In the genomic region with DNA sequence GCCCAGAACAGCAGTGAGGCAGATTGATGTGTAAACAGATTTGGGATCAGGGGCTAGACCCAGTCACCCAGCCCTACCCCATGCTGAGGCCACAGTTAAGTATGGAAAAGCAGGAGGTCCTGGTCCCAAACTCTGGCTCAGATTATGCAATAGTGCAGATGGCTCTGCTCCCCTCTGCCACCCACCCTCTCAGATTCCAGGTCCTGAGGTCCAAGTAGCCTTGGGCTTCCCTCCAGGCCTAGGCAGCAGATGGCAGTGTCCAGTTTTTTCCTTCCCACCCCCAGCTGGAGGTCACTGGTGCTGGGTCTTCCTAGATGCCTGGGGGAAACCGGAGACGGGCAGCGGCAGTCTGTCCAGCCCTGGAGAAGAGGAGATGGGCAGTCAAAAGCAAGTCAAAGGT, we compare ENCODE assay signal across 19 cellular contexts. TPM values are rescaled to one million over a fixed set of nuclear protein-coding genes. Genes with fewer than 3 reads are reported as not detected.
DNase-seq lines count a peak whose midpoint lies in the region; ATAC-seq, FAIRE-seq and TF ChIP-seq lines count a peak whose summit lies in the region.
"Had no signal": no experiment of that assay in that cellular context is flagged by ENCODE, and none has a peak within 500 bp of the region (broad histone marks: within the 10 kb centered on the region; RNA-seq: fewer than 3 reads in every experiment).

No MANE protein-coding gene starts in this region.

- H2AK5ac ChIP-seq in neuronal stem cell (ENCODE audit: low read depth, low read length): peak overlapping the region; percentile 15

- WGBS in K562 (ENCODE audit: insufficient coverage, low coverage, missing lambda C conversion rate): 51% methylated on average over 3 of the region's 3 CpGs
- WGBS in neuronal stem cell (ENCODE audit: extremely low coverage in 2 of 2, insufficient read length in 2 of 2, insufficient replicate concordance in 1 of 2), 2 donors: no CpG with 5 or more reads among the region's 3 CpGs

- no peak for TF ChIP-seq RAD21 in K562 (CRISPR knock-in tag; conservative IDR thresholded peaks at IDR 0.05 in 1 of 2, IDR thresholded peaks at IDR 0.05 in 1 of 2)

- no peak for TF ChIP-seq CTCF in K562 (IDR thresholded peaks at IDR 0.05 in 2 of 3, conservative IDR thresholded peaks at IDR 0.05 in 1 of 3; ENCODE audit: insufficient read depth in 2 of 3, low read depth in 1 of 3, low read length in 3 of 3)
- TF ChIP-seq CTCF in choroid plexus epithelial cell (conservative IDR thresholded peaks at IDR 0.05; ENCODE audit: low read depth, low read length): peak; percentile 1
- no peak for TF ChIP-seq CTCF in GM10248 (IDR thresholded peaks at IDR 0.05; ENCODE audit: control extremely low read depth, extremely low read depth, low read depth, missing control alignments)

- H2BK12ac ChIP-seq in neuronal stem cell (ENCODE audit: low read length): no peak overlapping the region

- CTCF ChIA-PET in K562 (lab: Yijun Ruan, JAX; ENCODE audit: low intra/inter-chr PET ratio): interaction anchor here (0.6 to 2.0 kb wide), 3 partner anchors 34 to 137 kb away, joined by 3 to 7 read pairs (median 4); a partner anchor contains a TSS
- CTCF ChIA-PET in GM10248 (lab: Yijun Ruan, JAX): interaction anchor here (1.6 to 19.5 kb wide), 10 partner anchors 11 to 101 kb away, joined by 7 to 369 read pairs (median 8); a partner anchor contains a TSS

- no peaks in the 10 kb centered on the region for H4K20me1 ChIP-seq in K562 (replicated peaks; ENCODE audit: control insufficient read depth, insufficient read depth, low read length)

- no peak overlapping the region for H3K4me3 ChIP-seq in K562
- no peak overlapping the region for H3K4me3 ChIP-seq in choroid plexus epithelial cell (ENCODE audit: low read depth, low read length)
- no peak overlapping the region for H3K4me3 ChIP-seq in neuronal stem cell (ENCODE audit: low read length in 2 of 2)
- H3K4me3 ChIP-seq: BLaER1, HAP-1 had no signal

- H3K4me2 ChIP-seq in K562 (ENCODE audit: insufficient read depth, low read length) (no peak overlapping the region), neuronal stem cell (ENCODE audit: insufficient read depth, low read length, poor library complexity, severe bottlenecking) (no peak overlapping the region)
- H3K4me2 ChIP-seq: BLaER1, KMS-11 had no signal

- POLR2A ChIA-PET in K562 (lab: Yijun Ruan, JAX) (interaction anchor here (0.8 to 4.3 kb wide), 6 partner anchors 12 to 168 kb away, joined by 3 to 50 read pairs (median 4); a partner anchor contains a TSS), GM10248 (lab: Yijun Ruan, JAX) (no interaction called here)

- H3K79me2 ChIP-seq in K562 (ENCODE audit: control insufficient read depth, insufficient read depth, low read length): peaks cover 12% of the 10 kb centered on the region; the same call in 1 of the 3 replicates

- no peak overlapping the region for H4K8ac ChIP-seq in neuronal stem cell (ENCODE audit: low read depth, low read length)

- H3K9me3 ChIP-seq in K562 (replicated peaks; ENCODE audit: control insufficient read depth, insufficient read depth, low read depth, low read length): no peaks in the 10 kb centered on the region
- H3K9me3 ChIP-seq in neuronal stem cell (replicated peaks in 1 of 2; ENCODE audit: control insufficient read depth in 2 of 2, insufficient read depth in 1 of 2, low read depth in 1 of 2, low read length in 2 of 2): no peaks in the 10 kb centered on the region
- H3K9me3 ChIP-seq: BLaER1, HAP-1 had no signal

- intact Hi-C loops in K562 (cut with micrococcal nuclease): no loop called here

- no peak overlapping the region for H3K9ac ChIP-seq in K562 (ENCODE audit: insufficient read depth in 1 of 2, low read depth in 2 of 2, low read length in 2 of 2)
- no peak overlapping the region for H3K9ac ChIP-seq in neuronal stem cell (ENCODE audit: low read depth, low read length, poor library complexity)
- H3K9ac ChIP-seq: BLaER1, KMS-11 had no signal

- FAIRE-seq in K562 (lab: Jason Lieb, UNC): no peak

- in situ Hi-C loops in G401 (cut with HindIII; ENCODE audit: low sequenced_read_pairs) (no loop called here), K562 (cut with MboI) (loop anchor here (5.0 kb wide), 1 partner anchor 35 kb away; a partner anchor contains a TSS), KBM-7 (cut with MboI; ENCODE audit: low pct_unique_long_range_greater_than_20kb, low sequenced_read_pairs) (no loop called here)

- peaks cover 4% of the 10 kb centered on the region for H3K9me1 ChIP-seq in K562 (ENCODE audit: control insufficient read depth, insufficient read depth, low read length)

- H3K36me3 ChIP-seq in K562 (ENCODE audit: control insufficient read depth, insufficient read depth, low read length) (peaks cover 53% of the 10 kb centered on the region), neuronal stem cell (replicated peaks in 1 of 2; ENCODE audit: control insufficient read depth in 2 of 2, insufficient read depth in 2 of 2, low read length in 2 of 2) (peaks cover 27 to 69% of the 10 kb centered on the region in 2 donors)

- no peak for TF ChIP-seq EP300 in K562 (IDR thresholded peaks at IDR 0.05; ENCODE audit: low read length)

- H2BK5ac ChIP-seq in neuronal stem cell (ENCODE audit: low read length): no peak overlapping the region

- no peaks in the 10 kb centered on the region for H3K79me1 ChIP-seq in neuronal stem cell (ENCODE audit: low read depth, low read length)

- ATAC-seq in K562 (no peak), GM21723 (IDR thresholded peaks at IDR 0.05; ENCODE audit: unreplicated experiment) (no peak), esophagus mucosa (no peak)

- H2AFZ ChIP-seq in K562 (ENCODE audit: low read depth, low read length) (no peak overlapping the region), neuronal stem cell (ENCODE audit: low read length) (no peak overlapping the region)

- no peak overlapping the region for H3K4ac ChIP-seq in neuronal stem cell (ENCODE audit: low read length)

- no peak overlapping the region for H3K23ac ChIP-seq in neuronal stem cell (ENCODE audit: low read depth, low read length, poor library complexity)

- H3K14ac ChIP-seq in neuronal stem cell (ENCODE audit: low read length): no peak overlapping the region

- no peak overlapping the region for H2BK120ac ChIP-seq in neuronal stem cell (ENCODE audit: low read depth, low read length)

- H4K91ac ChIP-seq in neuronal stem cell (ENCODE audit: low read depth, low read length, poor library complexity): no peak overlapping the region

- H3K18ac ChIP-seq in neuronal stem cell (ENCODE audit: low read length): no peak overlapping the region

- H3K4me1 ChIP-seq in K562 (replicated peaks in 1 of 2; ENCODE audit: control insufficient read depth in 2 of 2, insufficient read depth in 2 of 2, low read length in 2 of 2): peaks cover 32 to 34% of the 10 kb centered on the region in 2 experiments
- H3K4me1 ChIP-seq in neuronal stem cell (ENCODE audit: control insufficient read depth in 2 of 2, insufficient read depth in 1 of 2, low read depth in 1 of 2, low read length in 2 of 2): peaks cover 11 to 18% of the 10 kb centered on the region in 2 donors

- H3K27me3 ChIP-seq in K562 (ENCODE audit: control insufficient read depth in 2 of 2, insufficient read depth in 2 of 2, low read length in 2 of 2) (no peaks in the 10 kb centered on the region), neuronal stem cell (ENCODE audit: control insufficient read depth in 3 of 3, insufficient read depth in 3 of 3, low read depth in 1 of 3, low read length in 3 of 3) (peaks cover 8 to 26% (median 16%) of the 10 kb centered on the region in 3 experiments)

- no peak overlapping the region for H2BK15ac ChIP-seq in neuronal stem cell (ENCODE audit: low read length)

- H3K27ac ChIP-seq in K562 (ENCODE audit: extremely low read depth, low read depth, low read length) (no peak overlapping the region), neuronal stem cell (replicated peaks; ENCODE audit: low read length) (no peak overlapping the region)
- H3K27ac ChIP-seq: BLaER1, HL-60, KMS-11 had no signal

- DNase-seq in G401 (ENCODE audit: low spot score): peak; percentile 59
- DNase-seq in K562 (ENCODE audit: extremely low read depth in 1 of 4, low spot score in 3 of 4): peak in 1 of 4 experiments; percentile 6
- no peak for DNase-seq in choroid plexus epithelial cell (ENCODE audit: low read depth)
- DNase-seq in neuronal stem cell (ENCODE audit: low spot score): no peak
- DNase-seq in KBM-7: no peak
- no peak for DNase-seq in GM10248 (ENCODE audit: extremely low spot score)
- DNase-seq: COR-L47, DMS 273 treated with DMSO at 0.1 percent for 48 hours had no signal

- TF ChIP-seq POLR2A in K562 (conservative IDR thresholded peaks at IDR 0.05): no peak

- no TSS peak for BruUV-seq in K562 (replicated peaks; lab: Mats Ljungman, UMichigan)

RNA-seq across cellular contexts. Expression of a gene that starts 2.8 kb away (rescaled TPM):
- 0.06 TPM in 1 of 2 replicates, not detected in the other for total RNA-seq in G401 (2014; rRNA removed; shearing (Covaris generic))
- total RNA-seq in K562 (2011; cell fraction: chromatin; rRNA removed; ENCODE audit: low replicate concordance): 2.7 and 5.1 TPM in 2 replicates
- 2.7 and 3.2 TPM in 2 replicates for total RNA-seq in K562 (2011; cell fraction: nucleolus; rRNA removed)
- total RNA-seq in K562 (2011; cell fraction: nucleoplasm; rRNA removed): 2.7 and 3.6 TPM in 2 replicates
- total RNA-seq in K562 (2014; rRNA removed) (1.7 and 2.6 TPM in 2 replicates), K562 (2014; rRNA removed; fragmentation: Illumina TruSeq; extraction: Trizol) (0.40 and 0.45 TPM in 2 replicates), K562 (2015; rRNA removed; fragmentation: Illumina TruSeq; extraction: Trizol) (1.1 and 1.2 TPM in 2 replicates), K562 (2021) (2.2 and 2.3 TPM in 2 replicates), esophagus mucosa (0.12 TPM)
- polyA plus RNA-seq in K562 (2011; rRNA removed) (0.29 and 2.4 TPM in 2 replicates), K562 (2014; fragmentation: Illumina TruSeq; extraction: Trizol) (0.54 and 0.60 TPM in 2 replicates), K562 (2014; fragmentation: Nextera tagmentation; extraction: Ambion mirVana) (under 1 TPM; 0.07 to 0.11 TPM), K562 (2014; rRNA removed) (1.8 and 2.4 TPM in 2 replicates)
- 1.1 and 2.6 TPM in 2 replicates for polyA plus RNA-seq in K562 (2011; cell fraction: cytosol; rRNA removed)
- polyA plus RNA-seq in K562 (2011; cell fraction: nucleus; rRNA removed): 1.0 and 4.5 TPM in 2 replicates
- 1.8 and 1.9 TPM in 2 replicates for polyA plus RNA-seq in K562 (2012)
- 0.53 and 1.9 TPM in 2 replicates for polyA minus RNA-seq in K562 (2011; rRNA and poly(A)+ RNA removed)
- polyA minus RNA-seq in K562 (2011; cell fraction: cytosol; rRNA and poly(A)+ RNA removed): 0.86 and 4.6 TPM in 2 replicates
- polyA minus RNA-seq in K562 (2011; cell fraction: nucleus; rRNA and poly(A)+ RNA removed): 1.1 and 6.0 TPM in 2 replicates
- 0.14 TPM for polyA plus RNA-seq in neuronal stem cell (2013, experiment 1 of 2)
- 0.12 TPM for polyA plus RNA-seq in neuronal stem cell (2013, experiment 2 of 2)
- total RNA-seq: HT1080 had no signal
- polyA plus RNA-seq: AG04450; CD14-positive monocyte; CD8-positive, alpha-beta memory T cell; IgD-negative memory B cell had no signal

RNA-seq across cellular contexts. Expression of a gene that starts 13.3 kb away (rescaled TPM):
- total RNA-seq in G401 (2014; rRNA removed; shearing (Covaris generic)): 26.8 and 40.8 TPM in 2 replicates
- 216 and 486 TPM in 2 replicates for total RNA-seq in K562 (2011; cell fraction: chromatin; rRNA removed; ENCODE audit: low replicate concordance)
- 269 and 303 TPM in 2 replicates for total RNA-seq in K562 (2011; cell fraction: nucleolus; rRNA removed)
- total RNA-seq in K562 (2011; cell fraction: nucleoplasm; rRNA removed): 288 and 295 TPM in 2 replicates
- 31.6 and 32.1 TPM in 2 replicates for total RNA-seq in K562 (2014; rRNA removed)
- 25.7 and 26.3 TPM in 2 replicates for total RNA-seq in K562 (2014; rRNA removed; fragmentation: Illumina TruSeq; extraction: Trizol)
- total RNA-seq in K562 (2015; rRNA removed; fragmentation: Illumina TruSeq; extraction: Trizol): 26.9 and 27.8 TPM in 2 replicates
- 49.5 and 52.8 TPM in 2 replicates for total RNA-seq in K562 (2021)
- polyA plus RNA-seq in K562 (2011; rRNA removed): 57.0 and 99.6 TPM in 2 replicates
- 46.3 and 55.0 TPM in 2 replicates for polyA plus RNA-seq in K562 (2011; cell fraction: cytosol; rRNA removed)
- 401 and 500 TPM in 2 replicates for polyA plus RNA-seq in K562 (2011; cell fraction: nucleus; rRNA removed)
- polyA plus RNA-seq in K562 (2012): 40.7 and 72.9 TPM in 2 replicates
- 45.4 and 54.3 TPM in 2 replicates for polyA plus RNA-seq in K562 (2014; fragmentation: Illumina TruSeq; extraction: Trizol)
- 1 to 10 TPM; 2.5 to 5.3 TPM for polyA plus RNA-seq in K562 (2014; fragmentation: Nextera tagmentation; extraction: Ambion mirVana)
- polyA plus RNA-seq in K562 (2014; rRNA removed): 31.1 and 40.4 TPM in 2 replicates
- polyA minus RNA-seq in K562 (2011; rRNA and poly(A)+ RNA removed): 53.8 and 60.1 TPM in 2 replicates
- polyA minus RNA-seq in K562 (2011; cell fraction: cytosol; rRNA and poly(A)+ RNA removed): 26.1 and 27.5 TPM in 2 replicates
- 89.8 and 168 TPM in 2 replicates for polyA minus RNA-seq in K562 (2011; cell fraction: nucleus; rRNA and poly(A)+ RNA removed)
- 46.3 TPM for polyA plus RNA-seq in neuronal stem cell (2013, experiment 1 of 2)
- polyA plus RNA-seq in neuronal stem cell (2013, experiment 2 of 2): 47.9 TPM
- total RNA-seq in esophagus mucosa: 24.4 TPM

RNA-seq across cellular contexts. Expression of a gene that starts 27.6 kb away (rescaled TPM):
- total RNA-seq in G401 (2014; rRNA removed; shearing (Covaris generic)): 2.5 and 3.5 TPM in 2 replicates
- 4.6 and 10.2 TPM in 2 replicates for total RNA-seq in K562 (2011; cell fraction: chromatin; rRNA removed; ENCODE audit: low replicate concordance)
- total RNA-seq in K562 (2011; cell fraction: nucleolus; rRNA removed): 9.2 and 10.9 TPM in 2 replicates
- 6.1 and 7.3 TPM in 2 replicates for total RNA-seq in K562 (2011; cell fraction: nucleoplasm; rRNA removed)
- 6.8 and 7.2 TPM in 2 replicates for total RNA-seq in K562 (2014; rRNA removed)
- total RNA-seq in K562 (2014; rRNA removed; fragmentation: Illumina TruSeq; extraction: Trizol): 8.2 and 8.5 TPM in 2 replicates
- total RNA-seq in K562 (2015; rRNA removed; fragmentation: Illumina TruSeq; extraction: Trizol): 4.0 and 4.3 TPM in 2 replicates
- 7.7 and 8.8 TPM in 2 replicates for total RNA-seq in K562 (2021)
- 8.1 and 10.4 TPM in 2 replicates for polyA plus RNA-seq in K562 (2011; rRNA removed)
- 9.1 and 11.5 TPM in 2 replicates for polyA plus RNA-seq in K562 (2011; cell fraction: cytosol; rRNA removed)
- 13.8 and 23.9 TPM in 2 replicates for polyA plus RNA-seq in K562 (2011; cell fraction: nucleus; rRNA removed)
- polyA plus RNA-seq in K562 (2012): 5.5 and 12.1 TPM in 2 replicates
- 7.0 and 9.7 TPM in 2 replicates for polyA plus RNA-seq in K562 (2014; fragmentation: Illumina TruSeq; extraction: Trizol)
- polyA plus RNA-seq in K562 (2014; fragmentation: Nextera tagmentation; extraction: Ambion mirVana): 10 to 100 TPM; 27.4 to 36.1 TPM
- polyA plus RNA-seq in K562 (2014; rRNA removed): 10.0 and 14.4 TPM in 2 replicates
- polyA minus RNA-seq in K562 (2011; rRNA and poly(A)+ RNA removed): 5.4 and 5.5 TPM in 2 replicates
- polyA minus RNA-seq in K562 (2011; cell fraction: cytosol; rRNA and poly(A)+ RNA removed): 3.2 and 3.9 TPM in 2 replicates
- polyA minus RNA-seq in K562 (2011; cell fraction: nucleus; rRNA and poly(A)+ RNA removed): 2.3 and 4.0 TPM in 2 replicates
- 4.0 TPM for polyA plus RNA-seq in neuronal stem cell (2013, experiment 1 of 2)
- polyA plus RNA-seq in neuronal stem cell (2013, experiment 2 of 2): 4.1 TPM
- total RNA-seq in esophagus mucosa: 0.44 TPM

RNA-seq across cellular contexts. Expression of a gene that starts 33.8 kb away (rescaled TPM):
- total RNA-seq in G401 (2014; rRNA removed; shearing (Covaris generic)): 2,974 and 3,054 TPM in 2 replicates
- total RNA-seq in K562 (2011; cell fraction: chromatin; rRNA removed; ENCODE audit: low replicate concordance): 273 and 624 TPM in 2 replicates
- 655 and 684 TPM in 2 replicates for total RNA-seq in K562 (2011; cell fraction: nucleolus; rRNA removed)
- total RNA-seq in K562 (2011; cell fraction: nucleoplasm; rRNA removed): 570 and 687 TPM in 2 replicates
- total RNA-seq in K562 (2014; rRNA removed) (2,537 and 3,283 TPM in 2 replicates), K562 (2014; rRNA removed; fragmentation: Illumina TruSeq; extraction: Trizol) (1,855 and 2,189 TPM in 2 replicates), K562 (2015; rRNA removed; fragmentation: Illumina TruSeq; extraction: Trizol) (2,518 and 2,541 TPM in 2 replicates), K562 (2021) (2,355 and 2,486 TPM in 2 replicates), esophagus mucosa (536 TPM)
- polyA plus RNA-seq in K562 (2011; rRNA removed) (4,368 and 5,240 TPM in 2 replicates), K562 (2014; fragmentation: Illumina TruSeq; extraction: Trizol) (4,050 and 4,598 TPM in 2 replicates), K562 (2014; fragmentation: Nextera tagmentation; extraction: Ambion mirVana) (1,000 to 10,000 TPM; 2,987 to 4,624 TPM), K562 (2014; rRNA removed) (2,628 and 3,157 TPM in 2 replicates)
- 7,988 and 8,273 TPM in 2 replicates for polyA plus RNA-seq in K562 (2011; cell fraction: cytosol; rRNA removed)
- polyA plus RNA-seq in K562 (2011; cell fraction: nucleus; rRNA removed): 1,151 and 1,577 TPM in 2 replicates
- polyA plus RNA-seq in K562 (2012): 2,363 and 2,763 TPM in 2 replicates
- 3,490 and 4,253 TPM in 2 replicates for polyA minus RNA-seq in K562 (2011; rRNA and poly(A)+ RNA removed)
- 1,607 and 1,713 TPM in 2 replicates for polyA minus RNA-seq in K562 (2011; cell fraction: cytosol; rRNA and poly(A)+ RNA removed)
- polyA minus RNA-seq in K562 (2011; cell fraction: nucleus; rRNA and poly(A)+ RNA removed): 401 and 714 TPM in 2 replicates
- 3,086 TPM for polyA plus RNA-seq in neuronal stem cell (2013, experiment 1 of 2)
- 3,054 TPM for polyA plus RNA-seq in neuronal stem cell (2013, experiment 2 of 2)

RNA-seq across cellular contexts. Expression of a gene that starts 36.8 kb away (rescaled TPM):
- total RNA-seq in G401 (2014; rRNA removed; shearing (Covaris generic)): 13.8 and 18.6 TPM in 2 replicates
- 218 and 331 TPM in 2 replicates for total RNA-seq in K562 (2011; cell fraction: chromatin; rRNA removed; ENCODE audit: low replicate concordance)
- 143 and 150 TPM in 2 replicates for total RNA-seq in K562 (2011; cell fraction: nucleolus; rRNA removed)
- 136 and 138 TPM in 2 replicates for total RNA-seq in K562 (2011; cell fraction: nucleoplasm; rRNA removed)
- total RNA-seq in K562 (2014; rRNA removed) (17.5 and 23.5 TPM in 2 replicates), K562 (2014; rRNA removed; fragmentation: Illumina TruSeq; extraction: Trizol) (10.5 and 10.6 TPM in 2 replicates), K562 (2015; rRNA removed; fragmentation: Illumina TruSeq; extraction: Trizol) (13.7 and 20.1 TPM in 2 replicates), K562 (2021) (89.5 and 93.7 TPM in 2 replicates), esophagus mucosa (48.2 TPM)
- polyA plus RNA-seq in K562 (2011; rRNA removed) (9.9 and 15.2 TPM in 2 replicates), K562 (2014; fragmentation: Illumina TruSeq; extraction: Trizol) (53.8 and 73.7 TPM in 2 replicates), K562 (2014; fragmentation: Nextera tagmentation; extraction: Ambion mirVana) (1 to 10 TPM in 1 of 2 experiments, under 1 TPM in 1; 0.22 to 1.4 TPM), K562 (2014; rRNA removed) (33.3 and 42.1 TPM in 2 replicates)
- polyA plus RNA-seq in K562 (2011; cell fraction: cytosol; rRNA removed): 9.3 and 9.7 TPM in 2 replicates
- 68.2 and 72.0 TPM in 2 replicates for polyA plus RNA-seq in K562 (2011; cell fraction: nucleus; rRNA removed)
- 37.5 and 39.4 TPM in 2 replicates for polyA plus RNA-seq in K562 (2012)
- polyA minus RNA-seq in K562 (2011; rRNA and poly(A)+ RNA removed): 18.1 and 20.1 TPM in 2 replicates
- polyA minus RNA-seq in K562 (2011; cell fraction: cytosol; rRNA and poly(A)+ RNA removed): 58.5 and 91.1 TPM in 2 replicates
- 19.0 and 36.2 TPM in 2 replicates for polyA minus RNA-seq in K562 (2011; cell fraction: nucleus; rRNA and poly(A)+ RNA removed)
- polyA plus RNA-seq in neuronal stem cell (2013, experiment 1 of 2): 10.4 TPM
- polyA plus RNA-seq in neuronal stem cell (2013, experiment 2 of 2): 10.8 TPM
